In the genomic region with DNA sequence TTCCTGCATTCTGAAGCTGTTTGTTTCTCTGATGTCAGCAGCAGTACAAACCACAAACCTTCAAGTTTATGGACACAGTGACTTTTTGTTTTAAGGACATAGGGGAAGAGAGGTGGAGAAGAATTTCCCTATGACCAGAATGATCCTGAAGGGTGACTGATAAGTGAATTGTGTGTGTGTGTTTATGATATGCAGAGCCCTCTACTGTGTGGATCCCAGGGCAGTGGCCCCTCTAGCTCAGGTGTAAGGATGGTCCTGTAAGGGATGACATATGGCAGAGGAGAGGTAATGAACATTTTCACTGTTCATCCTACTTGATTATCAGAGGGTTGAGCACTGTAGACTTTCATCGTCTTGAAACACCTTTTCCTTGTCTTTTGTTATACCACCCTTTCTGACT, we compare ENCODE assay signal across 26 cellular contexts. TPM values are rescaled to one million over a fixed set of nuclear protein-coding genes. Genes with fewer than 3 reads are reported as not detected.
DNase-seq lines count a peak whose midpoint lies in the region; ATAC-seq, FAIRE-seq and TF ChIP-seq lines count a peak whose summit lies in the region.
"Had no signal": no experiment of that assay in that cellular context is flagged by ENCODE, and none has a peak within 500 bp of the region (broad histone marks: within the 10 kb centered on the region; RNA-seq: fewer than 3 reads in every experiment).

No MANE protein-coding gene starts in this region.

- no peak for ATAC-seq in PC-3
- ATAC-seq: A549, GM12878, SK-N-SH treated with all-trans-retinoic acid at 6 μM for 48 hours had no signal

- H3K4me1 ChIP-seq in PC-9 (replicated peaks; ENCODE audit: insufficient read depth) (peaks cover 15% of the 10 kb centered on the region), subcutaneous abdominal adipose tissue (ENCODE audit: control insufficient read depth in 5 of 5, insufficient read depth in 5 of 5, low read length in 5 of 5) (peaks cover 0 to 20% (median 7%) of the 10 kb centered on the region in 5 donors), PC-3 (ENCODE audit: insufficient read depth, low read length) (peaks cover 21% of the 10 kb centered on the region)
- H3K4me1 ChIP-seq: BLaER1 treated with 17β-estradiol and CSF1 and Interleukin-3, amounts not matched to agents 10 nM and 100 nM; Peyer's patch had no signal

- no peak for TF ChIP-seq POLR2A in GM12892 (IDR thresholded peaks at IDR 0.05; ENCODE audit: low read depth, low read length)
- no peak for TF ChIP-seq POLR2A in H54 (IDR thresholded peaks at IDR 0.05; ENCODE audit: low read depth, low read length)

- FAIRE-seq in GM12892 (lab: Jason Lieb, UNC) (peak; percentile 42), H54 (lab: Jason Lieb, UNC) (no peak)
- FAIRE-seq: A549, GM12878, HTR-8/SVneo had no signal

- intact Hi-C loops in PC-9 (cut with micrococcal nuclease; ENCODE audit: unreplicated experiment) (no loop called here), PC-3 (cut with micrococcal nuclease) (no loop called here)

- H3K27ac ChIP-seq in PC-9 (no peak overlapping the region), subcutaneous abdominal adipose tissue (ENCODE audit: low read depth, low read length) (peak overlapping the region; percentile 10), PC-3 (ENCODE audit: low read length) (no peak overlapping the region)
- H3K27ac ChIP-seq: A549; BLaER1 treated with 17β-estradiol and CSF1 and Interleukin-3, amounts not matched to agents 10 nM and 100 nM; Peyer's patch had no signal

- no peaks in the 10 kb centered on the region for H3K9me2 ChIP-seq in PC-9 (ENCODE audit: insufficient read depth)
- H3K9me2 ChIP-seq in PC-3 (replicated peaks; ENCODE audit: low read length): no peaks in the 10 kb centered on the region

- H3K36me3 ChIP-seq in PC-9 (ENCODE audit: low read depth) (no peaks in the 10 kb centered on the region), subcutaneous abdominal adipose tissue (ENCODE audit: control insufficient read depth in 5 of 5, insufficient read depth in 5 of 5, low read length in 5 of 5) (no peaks in the 10 kb centered on the region), PC-3 (ENCODE audit: low read depth, low read length) (no peaks in the 10 kb centered on the region)
- H3K36me3 ChIP-seq: BLaER1 treated with 17β-estradiol and CSF1 and Interleukin-3, amounts not matched to agents 10 nM and 100 nM; Peyer's patch had no signal

- H3K9ac ChIP-seq in subcutaneous abdominal adipose tissue (ENCODE audit: low read length in 5 of 5): no peak overlapping the region
- no peak overlapping the region for H3K9ac ChIP-seq in PC-3 (ENCODE audit: low read length)
- H3K9ac ChIP-seq: BLaER1 treated with 17β-estradiol and CSF1 and Interleukin-3, amounts not matched to agents 10 nM and 100 nM had no signal

- H3K4me3 ChIP-seq in PC-9: no peak overlapping the region
- H3K4me3 ChIP-seq in fibroblast of villous mesenchyme (ENCODE audit: low read depth, low read length): no peak overlapping the region
- H3K4me3 ChIP-seq in subcutaneous abdominal adipose tissue (ENCODE audit: low read depth in 1 of 5, low read length in 5 of 5): no peak overlapping the region
- no peak overlapping the region for H3K4me3 ChIP-seq in PC-3 (ENCODE audit: low read length)
- H3K4me3 ChIP-seq: A549; BLaER1 treated with 17β-estradiol and CSF1 and Interleukin-3, amounts not matched to agents 10 nM and 100 nM; GM12878; Peyer's patch had no signal

- CTCF ChIA-PET in PC-9 (lab: Charles Lee): no interaction called here
- CTCF ChIA-PET in PC-3 (lab: Charles Lee): no interaction called here

- H3F3A ChIP-seq in PC-9 (ENCODE audit: insufficient read depth, low read depth) (peaks cover 7% of the 10 kb centered on the region; the same call in 1 of the 2 replicates), PC-3 (ENCODE audit: low read length, unreplicated experiment) (peaks cover 6% of the 10 kb centered on the region)

- H3K9me3 ChIP-seq in PC-9 (ENCODE audit: insufficient read depth, low read depth): peaks cover 6% of the 10 kb centered on the region; the same call in 1 of the 2 replicates
- H3K9me3 ChIP-seq in subcutaneous abdominal adipose tissue (ENCODE audit: control insufficient read depth in 5 of 5, low read length in 5 of 5): peaks cover 0 to 11% (median 0%) of the 10 kb centered on the region in 5 donors
- no peaks in the 10 kb centered on the region for H3K9me3 ChIP-seq in PC-3 (ENCODE audit: low read length)
- H3K9me3 ChIP-seq: A549; BLaER1 treated with 17β-estradiol and CSF1 and Interleukin-3, amounts not matched to agents 10 nM and 100 nM; Peyer's patch had no signal

- H2AFZ ChIP-seq in PC-9 (peak overlapping the region; percentile 57; the same call in 1 of the 2 replicates), PC-3 (ENCODE audit: low read length) (no peak overlapping the region)

- POLR2A ChIA-PET in PC-9 (lab: Charles Lee; ENCODE audit: unreplicated experiment) (no interaction called here), PC-3 (lab: Charles Lee; ENCODE audit: unreplicated experiment) (no interaction called here)

- no peak for DNase-seq in GM12892 (ENCODE audit: insufficient read length)
- no peak for DNase-seq in PC-9
- peak; percentile 7 for DNase-seq in fibroblast of villous mesenchyme (ENCODE audit: low read depth)
- no peak for DNase-seq in H54 (ENCODE audit: insufficient read length, low spot score)
- DNase-seq in PC-3: no peak
- no peak for DNase-seq in T-helper 2 cell
- DNase-seq: AML-193; CD4-positive, alpha-beta T cell; EL; GDM1; KBM-7; MM.1S; NCI-H1417; NCI-H1694; NCI-H2029 treated with DMSO at 0.1 percent for 48 hours; NCI-H446 treated with DMSO at 0.1 percent for 48 hours; NCI-H526; NCI-H82; Peyer's patch; SIG-M5 had no signal

- H4K20me1 ChIP-seq in PC-9 (ENCODE audit: insufficient read depth) (no peaks in the 10 kb centered on the region), PC-3 (ENCODE audit: low read length) (no peaks in the 10 kb centered on the region)
- H4K20me1 ChIP-seq: BLaER1 treated with 17β-estradiol and CSF1 and Interleukin-3, amounts not matched to agents 10 nM and 100 nM had no signal

- H3K79me2 ChIP-seq in PC-9 (ENCODE audit: low read depth) (no peaks in the 10 kb centered on the region), PC-3 (ENCODE audit: low read length) (no peaks in the 10 kb centered on the region)

- TF ChIP-seq CTCF in PC-9 (conservative IDR thresholded peaks at IDR 0.05) (no peak), fibroblast of villous mesenchyme (IDR thresholded peaks at IDR 0.05; ENCODE audit: insufficient read depth, low read depth, low read length) (no peak), PC-3 (conservative IDR thresholded peaks at IDR 0.05; ENCODE audit: low read depth, low read length) (no peak)

- H3K4me2 ChIP-seq in PC-9 (no peak overlapping the region), PC-3 (ENCODE audit: low read length) (no peak overlapping the region)
- H3K4me2 ChIP-seq: A549; BLaER1 treated with 17β-estradiol and CSF1 and Interleukin-3, amounts not matched to agents 10 nM and 100 nM had no signal

- H3K27me3 ChIP-seq in PC-9 (ENCODE audit: insufficient read depth, low read depth) (no peaks in the 10 kb centered on the region), subcutaneous abdominal adipose tissue (ENCODE audit: control insufficient read depth in 5 of 5, insufficient read depth in 4 of 5, low read length in 5 of 5) (no peaks in the 10 kb centered on the region), PC-3 (ENCODE audit: low read length) (peaks cover 12% of the 10 kb centered on the region; the same call in 1 of the 2 replicates)
- H3K27me3 ChIP-seq: BLaER1 treated with 17β-estradiol and CSF1 and Interleukin-3, amounts not matched to agents 10 nM and 100 nM; Peyer's patch had no signal

- BruUV-seq in PC-9 (replicated peaks; lab: Mats Ljungman, UMichigan) (no TSS peak), PC-3 (replicated peaks; lab: Mats Ljungman, UMichigan) (no TSS peak)

RNA-seq across cellular contexts. Expression of a gene that starts 30.6 kb away (rescaled TPM):
- polyA plus RNA-seq in GM12892 (2012; ENCODE audit: missing spikeins): 25.1 TPM
- total RNA-seq in PC-9 (2021) (70.7 and 78.9 TPM in 2 replicates), fibroblast of villous mesenchyme (134 and 234 TPM in 2 replicates), PC-3 (2014; rRNA removed) (234 and 278 TPM in 2 replicates)

RNA-seq across cellular contexts. Expression of a gene that starts 54.1 kb away (rescaled TPM):
- polyA plus RNA-seq in GM12892 (2012; ENCODE audit: missing spikeins): 7.1 TPM
- total RNA-seq in PC-9 (2021) (1.8 and 2.1 TPM in 2 replicates), fibroblast of villous mesenchyme (6.9 and 7.1 TPM in 2 replicates), PC-3 (2014; rRNA removed) (3.9 and 5.0 TPM in 2 replicates)
